11 cellular contexts compared by ENCODE assay signal in the genomic region with DNA sequence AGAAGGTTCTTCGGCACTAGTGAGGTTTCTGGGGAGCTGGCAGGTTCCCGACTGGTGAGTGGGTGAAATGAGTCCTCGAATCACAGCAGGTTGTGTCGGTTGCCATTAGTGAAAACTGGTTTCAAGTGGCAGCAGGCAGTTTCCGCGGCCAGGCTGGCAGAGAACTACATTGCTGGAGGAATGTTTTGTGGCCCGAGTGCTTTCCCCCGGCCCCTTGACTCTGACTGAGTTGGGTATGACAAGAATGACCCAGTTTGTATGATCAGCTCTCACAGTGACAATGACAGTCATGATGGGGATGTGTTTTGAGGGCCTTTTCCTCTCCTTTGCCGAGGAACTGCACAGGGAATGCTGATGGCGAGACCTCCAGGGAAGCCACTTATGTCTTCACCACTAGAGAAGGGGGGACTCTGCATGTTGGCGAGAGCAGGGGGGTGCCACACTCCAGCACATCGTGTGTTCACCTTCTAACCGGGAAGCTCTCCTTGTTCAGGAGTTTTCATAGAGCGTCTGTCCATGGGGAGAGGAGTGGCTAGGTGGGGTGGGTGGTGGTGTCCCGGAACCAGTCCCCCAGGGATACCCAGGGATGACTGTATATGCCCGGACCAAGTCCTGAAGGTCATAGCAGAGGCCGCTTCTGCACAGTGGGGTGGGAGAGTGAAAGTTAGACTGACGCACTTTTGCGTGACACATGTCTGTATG.
DNase-seq lines count a peak whose midpoint lies in the region; ATAC-seq and TF ChIP-seq lines count a peak whose summit lies in the region.
"Had no signal": no experiment of that assay in that cellular context is flagged by ENCODE, and none has a peak within 500 bp of the region (broad histone marks: within the 10 kb centered on the region; RNA-seq: fewer than 3 reads in every experiment).

No MANE protein-coding gene starts in this region.

- ATAC-seq in activated CD4-positive, alpha-beta T cell treated with anti-CD3 and anti-CD28 coated beads for 36 hours, result peak; percentile 37
- peak; percentile 32 for ATAC-seq in activated CD8-positive, alpha-beta T cell treated with anti-CD3 and anti-CD28 coated beads for 36 hours
- ATAC-seq in left lobe of liver (no peak), GM19023 (IDR thresholded peaks at IDR 0.05; ENCODE audit: unreplicated experiment) (no peak)
- no peak for ATAC-seq in stimulated activated effector memory CD8-positive, alpha-beta T cell treated with anti-CD3 and anti-CD28 coated beads, Interleukin-12 subunit alpha, Interleukin-12 subunit beta, amount 100 ng/mL, for 72 hours
- ATAC-seq: A549, HCT116 had no signal

- peaks cover 25% of the 10 kb centered on the region for H3K36me3 Mint-ChIP-seq in activated CD4-positive, alpha-beta T cell treated with anti-CD3 and anti-CD28 coated beads for 36 hours (ENCODE audit: low read depth)
- H3K36me3 Mint-ChIP-seq in activated CD8-positive, alpha-beta T cell treated with anti-CD3 and anti-CD28 coated beads for 36 hours (ENCODE audit: low read depth), result peaks cover 26% of the 10 kb centered on the region
- H3K36me3 Mint-ChIP-seq in stimulated activated effector memory CD8-positive, alpha-beta T cell treated with anti-CD3 and anti-CD28 coated beads, Interleukin-12 subunit alpha, Interleukin-12 subunit beta, amount 100 ng/mL, for 72 hours, result peaks cover 11% of the 10 kb centered on the region

- peak overlapping the region; percentile 16 for H3K4me3 Mint-ChIP-seq in activated CD4-positive, alpha-beta T cell treated with anti-CD3 and anti-CD28 coated beads for 36 hours
- peak overlapping the region; percentile 20 for H3K4me3 Mint-ChIP-seq in activated CD8-positive, alpha-beta T cell treated with anti-CD3 and anti-CD28 coated beads for 36 hours
- no peak overlapping the region for H3K4me3 Mint-ChIP-seq in stimulated activated effector memory CD8-positive, alpha-beta T cell treated with anti-CD3 and anti-CD28 coated beads, Interleukin-12 subunit alpha, Interleukin-12 subunit beta, amount 100 ng/mL, for 72 hours

- no peaks in the 10 kb centered on the region for H3K27me3 Mint-ChIP-seq in activated CD4-positive, alpha-beta T cell treated with anti-CD3 and anti-CD28 coated beads for 36 hours
- no peaks in the 10 kb centered on the region for H3K27me3 Mint-ChIP-seq in activated CD8-positive, alpha-beta T cell treated with anti-CD3 and anti-CD28 coated beads for 36 hours

- no peaks in the 10 kb centered on the region for H3K27me3 ChIP-seq in osteoblast (ENCODE audit: insufficient read depth, low read length)

- H3K4me1 ChIP-seq in osteoblast (ENCODE audit: insufficient read depth, low read length), result peaks cover 35% of the 10 kb centered on the region

- H4K20me1 ChIP-seq in osteoblast (ENCODE audit: insufficient read depth, low read length), result no peaks in the 10 kb centered on the region

- CTCF ChIA-PET in activated CD4-positive, alpha-beta T cell treated with anti-CD3 and anti-CD28 coated beads for 36 hours (lab: Charles Lee), result interaction anchor here (0.8 to 1.3 kb wide), 3 partner anchors 12 to 41 kb away, joined by 3 to 4 read pairs (median 4); no protein-coding TSS in a partner anchor
- CTCF ChIA-PET in activated CD8-positive, alpha-beta T cell treated with anti-CD3 and anti-CD28 coated beads for 36 hours (lab: Charles Lee), result interaction anchor here (0.7 to 4.5 kb wide), 7 partner anchors 11 to 116 kb away, joined by 3 to 25 read pairs (median 3); no protein-coding TSS in a partner anchor

- intact Hi-C loops in activated CD4-positive, alpha-beta T cell treated with anti-CD3 and anti-CD28 coated beads for 36 hours (cut with DNase I, micrococcal nuclease), result no loop called here
- intact Hi-C loops in activated CD8-positive, alpha-beta T cell treated with anti-CD3 and anti-CD28 coated beads for 36 hours (cut with micrococcal nuclease), result loop anchor here (10.0 kb wide), 2 partner anchors 109 to 111 kb away; no protein-coding TSS in a partner anchor

- H3K4me2 ChIP-seq in osteoblast (ENCODE audit: insufficient read depth, low read length), result no peak overlapping the region
- H3K4me2 ChIP-seq: A549 had no signal

- peaks cover 11% of the 10 kb centered on the region for H3K9me3 Mint-ChIP-seq in activated CD4-positive, alpha-beta T cell treated with anti-CD3 and anti-CD28 coated beads for 36 hours (ENCODE audit: low read depth)
- H3K9me3 Mint-ChIP-seq in activated CD8-positive, alpha-beta T cell treated with anti-CD3 and anti-CD28 coated beads for 36 hours, result peaks cover 8% of the 10 kb centered on the region
- peaks cover 3% of the 10 kb centered on the region for H3K9me3 Mint-ChIP-seq in stimulated activated effector memory CD8-positive, alpha-beta T cell treated with anti-CD3 and anti-CD28 coated beads, Interleukin-12 subunit alpha, Interleukin-12 subunit beta, amount 100 ng/mL, for 72 hours

- peaks cover 93% of the 10 kb centered on the region for H3K4me1 Mint-ChIP-seq in activated CD4-positive, alpha-beta T cell treated with anti-CD3 and anti-CD28 coated beads for 36 hours
- H3K4me1 Mint-ChIP-seq in activated CD8-positive, alpha-beta T cell treated with anti-CD3 and anti-CD28 coated beads for 36 hours (ENCODE audit: low read depth), result peaks cover 88% of the 10 kb centered on the region
- peaks cover 72% of the 10 kb centered on the region for H3K4me1 Mint-ChIP-seq in stimulated activated effector memory CD8-positive, alpha-beta T cell treated with anti-CD3 and anti-CD28 coated beads, Interleukin-12 subunit alpha, Interleukin-12 subunit beta, amount 100 ng/mL, for 72 hours

- no peak overlapping the region for H3K4me3 ChIP-seq in osteoblast (ENCODE audit: insufficient read depth, low read length)
- H3K4me3 ChIP-seq: A549 had no signal

- POLR2A ChIA-PET in activated CD4-positive, alpha-beta T cell treated with anti-CD3 and anti-CD28 coated beads for 36 hours (lab: Charles Lee), result no interaction called here
- POLR2A ChIA-PET in activated CD8-positive, alpha-beta T cell treated with anti-CD3 and anti-CD28 coated beads for 36 hours (lab: Charles Lee), result interaction anchor here (0.7 to 3.4 kb wide), 5 partner anchors 11 to 30 kb away, joined by 3 to 16 read pairs (median 3); no protein-coding TSS in a partner anchor

- H3K27ac ChIP-seq in osteoblast (ENCODE audit: low read depth, low read length), result no peak overlapping the region
- H3K27ac ChIP-seq: A549 had no signal

- H2AFZ ChIP-seq in osteoblast (ENCODE audit: low read length), result no peak overlapping the region

- H3K27ac Mint-ChIP-seq in activated CD4-positive, alpha-beta T cell treated with anti-CD3 and anti-CD28 coated beads for 36 hours, result peak overlapping the region; percentile 90
- peak overlapping the region; percentile 88 for H3K27ac Mint-ChIP-seq in activated CD8-positive, alpha-beta T cell treated with anti-CD3 and anti-CD28 coated beads for 36 hours
- peak overlapping the region; percentile 52 for H3K27ac Mint-ChIP-seq in stimulated activated effector memory CD8-positive, alpha-beta T cell treated with anti-CD3 and anti-CD28 coated beads, Interleukin-12 subunit alpha, Interleukin-12 subunit beta, amount 100 ng/mL, for 72 hours

- no peaks in the 10 kb centered on the region for H3K9me3 ChIP-seq in osteoblast (ENCODE audit: low read depth, low read length)

- no peak for TF ChIP-seq CTCF in activated CD8-positive, alpha-beta T cell treated with anti-CD3 and anti-CD28 coated beads for 36 hours (IDR thresholded peaks at IDR 0.05)
- TF ChIP-seq CTCF in osteoblast (IDR thresholded peaks at IDR 0.05; ENCODE audit: extremely low read depth, low read depth, low read length), result no peak

- DNase-seq in activated CD4-positive, alpha-beta T cell treated with anti-CD3 and anti-CD28 coated beads for 36 hours, result peak; percentile 78
- no peak for DNase-seq in activated CD4-positive, alpha-beta T cell treated with anti-CD3 and anti-CD28 coated beads for 1 hour
- DNase-seq in activated CD8-positive, alpha-beta T cell treated with anti-CD3 and anti-CD28 coated beads for 36 hours, result peak; percentile 76
- DNase-seq in left lobe of liver (ENCODE audit: low spot score) (peak; percentile 19), osteoblast (ENCODE audit: insufficient read length, low spot score, missing footprints) (no peak), GM03348 (ENCODE audit: low spot score) (no peak)
- DNase-seq in stimulated activated effector memory CD8-positive, alpha-beta T cell treated with anti-CD3 and anti-CD28 coated beads, Interleukin-12 subunit alpha, Interleukin-12 subunit beta, amount 100 ng/mL, for 72 hours (ENCODE audit: low spot score in 2 of 2), result no peak
- DNase-seq: NCI-H1105 had no signal

- H3K79me2 ChIP-seq in osteoblast (ENCODE audit: insufficient read depth, low read length), result peaks cover 20% of the 10 kb centered on the region

- H3K36me3 ChIP-seq in osteoblast (ENCODE audit: insufficient read depth, low read length), result no peaks in the 10 kb centered on the region

Comparison
In these comparisons a context has a peak if more than half of its experiments do, and no peak if none do; other contexts are left out.
1. DNase-seq: peak in activated CD4-positive, alpha-beta T cell treated with anti-CD3 and anti-CD28 coated beads for 36 hours (single experiment), activated CD8-positive, alpha-beta T cell treated with anti-CD3 and anti-CD28 coated beads for 36 hours (single experiment) and left lobe of liver (single experiment); none in activated CD4-positive, alpha-beta T cell treated with anti-CD3 and anti-CD28 coated beads for 1 hour (single experiment), stimulated activated effector memory CD8-positive, alpha-beta T cell treated with anti-CD3 and anti-CD28 coated beads, Interleukin-12 subunit alpha, Interleukin-12 subunit beta, amount 100 ng/mL, for 72 hours (0 of 2), osteoblast (single experiment) and GM03348 (single experiment).
2. ATAC-seq: peak in activated CD4-positive, alpha-beta T cell treated with anti-CD3 and anti-CD28 coated beads for 36 hours (single experiment) and activated CD8-positive, alpha-beta T cell treated with anti-CD3 and anti-CD28 coated beads for 36 hours (single experiment); none in left lobe of liver (single experiment), stimulated activated effector memory CD8-positive, alpha-beta T cell treated with anti-CD3 and anti-CD28 coated beads, Interleukin-12 subunit alpha, Interleukin-12 subunit beta, amount 100 ng/mL, for 72 hours (single experiment) and GM19023 (single experiment).
3. Peak in every context shown above with its lines, with median percentiles within 50 percentile points of each other: H3K27ac Mint-ChIP-seq.